31 cellular contexts compared by ENCODE assay signal in genomic region chr4:17285747-17286146, GRCh38.
"Had no signal": no experiment of that assay in that cellular context is flagged by ENCODE, and none has a peak within 500 bp of the region (broad histone marks: within the 10 kb centered on the region; RNA-seq: fewer than 3 reads in every experiment).

No MANE protein-coding gene starts in this region.

- H2AFZ ChIP-seq: parathyroid adenoma had no signal

- H3K9ac ChIP-seq: parathyroid adenoma had no signal

- H3K27me3 Mint-ChIP-seq: activated B cell treated with CpG ODN at 0.5 μM for 24 hours; activated naive CD8-positive, alpha-beta T cell; stimulated activated naive B cell treated with anti-CD40 and anti-IgM and Interleukin-4, amounts not matched to agents 10 μg/mL and 1 μg/mL and 100 μg/mL, for 72 hours had no signal

- H3K27ac ChIP-seq: adrenal gland, breast epithelium, coronary artery, esophagus squamous epithelium, parathyroid adenoma, thoracic aorta, upper lobe of left lung had no signal

- H3K4me1 ChIP-seq: adrenal gland, breast epithelium, parathyroid adenoma had no signal

- DNase-seq: activated B cell treated with CpG ODN at 0.5 μM for 24 hours; activated CD4-positive, alpha-beta T cell treated with anti-CD3 and anti-CD28 coated beads for 36 hours; activated CD4-positive, alpha-beta T cell treated with anti-CD3 and anti-CD28 coated beads, Interleukin-2, amount 50 U/mL, for 4 hours; activated CD8-positive, alpha-beta memory T cell treated with anti-CD3 and anti-CD28 coated beads for 24 hours; activated CD8-positive, alpha-beta memory T cell treated with anti-CD3 and anti-CD28 coated beads, Interleukin-2, amount 50 U/mL, for 4 hours; activated naive CD4-positive, alpha-beta T cell; activated T-cell treated with anti-CD3 and anti-CD28 coated beads, Interleukin-2, amount 50 U/mL, for 24 hours; adrenal gland; endodermal cell; esophagus squamous epithelium; heart right ventricle; islet precursor cell; left cardiac atrium; mesenchymal stem cell; mucosa of descending colon; nephron progenitor cell; nucleus accumbens; stimulated activated CD4-positive, alpha-beta T cell treated with anti-CD3 and anti-CD28 coated beads, Interleukin-15, amount 100 ng/mL, for 24 hours; stimulated activated CD4-positive, alpha-beta T cell treated with anti-CD3 and anti-CD28 coated beads, Interleukin-2, amount 100 ng/mL, for 48 hours; stimulated activated CD8-positive, alpha-beta memory T cell treated with anti-CD3 and anti-CD28 coated beads, Interleukin-4, amount 100 ng/mL, for 48 hours; stimulated activated naive B cell treated with anti-CD40 and anti-IgM and Interleukin-4, amounts not matched to agents 10 μg/mL and 1 μg/mL and 100 μg/mL, for 72 hours; T-helper 9 cell; upper lobe of left lung had no signal

- H3K27me3 ChIP-seq: adrenal gland, breast epithelium, esophagus squamous epithelium, heart right ventricle, upper lobe of left lung had no signal

- H3K36me3 ChIP-seq: adrenal gland, breast epithelium, esophagus squamous epithelium, heart right ventricle, thoracic aorta, upper lobe of left lung had no signal

- ATAC-seq: activated CD4-positive, alpha-beta T cell treated with anti-CD3 and anti-CD28 coated beads for 36 hours; activated T-helper 17 cell treated with anti-CD3 and anti-CD28 coated beads, Interleukin-2, amount 50 U/mL, for 72 hours; left cardiac atrium; mucosa of descending colon; sciatic nerve; stimulated activated naive B cell treated with anti-CD40 and anti-IgM and Interleukin-4, amounts not matched to agents 10 μg/mL and 1 μg/mL and 100 μg/mL, for 72 hours had no signal

- H3K27ac Mint-ChIP-seq: activated B cell treated with CpG ODN at 0.5 μM for 24 hours; activated CD4-positive, alpha-beta T cell treated with anti-CD3 and anti-CD28 coated beads for 36 hours; activated naive CD8-positive, alpha-beta T cell; activated T-cell treated with anti-CD3 and anti-CD28 coated beads, Interleukin-2, amount 50 U/mL, for 24 hours; activated T-helper 17 cell treated with anti-CD3 and anti-CD28 coated beads, Interleukin-2, amount 50 U/mL, for 72 hours; endodermal cell; nephron progenitor cell; stimulated activated naive B cell treated with anti-CD40 and anti-IgM and Interleukin-4, amounts not matched to agents 10 μg/mL and 1 μg/mL and 100 μg/mL, for 72 hours had no signal

- H3K9me3 Mint-ChIP-seq: activated B cell treated with CpG ODN at 0.5 μM for 24 hours; activated T-cell treated with anti-CD3 and anti-CD28 coated beads, Interleukin-2, amount 50 U/mL, for 24 hours; activated T-helper 17 cell treated with anti-CD3 and anti-CD28 coated beads, Interleukin-2, amount 50 U/mL, for 72 hours; endodermal cell had no signal

- H3K4me3 Mint-ChIP-seq: activated B cell treated with CpG ODN at 0.5 μM for 24 hours; activated CD4-positive, alpha-beta T cell treated with anti-CD3 and anti-CD28 coated beads for 36 hours; activated naive CD8-positive, alpha-beta T cell; activated T-cell treated with anti-CD3 and anti-CD28 coated beads, Interleukin-2, amount 50 U/mL, for 24 hours; activated T-helper 17 cell treated with anti-CD3 and anti-CD28 coated beads, Interleukin-2, amount 50 U/mL, for 72 hours; endodermal cell; nephron progenitor cell; stimulated activated naive B cell treated with anti-CD40 and anti-IgM and Interleukin-4, amounts not matched to agents 10 μg/mL and 1 μg/mL and 100 μg/mL, for 72 hours had no signal

- H3K4me3 ChIP-seq: adrenal gland, breast epithelium, coronary artery, esophagus squamous epithelium, heart right ventricle, mucosa of descending colon, smooth muscle cell, thoracic aorta, upper lobe of left lung had no signal

- H3K79me2 ChIP-seq: parathyroid adenoma had no signal

- H3K36me3 Mint-ChIP-seq: activated naive CD8-positive, alpha-beta T cell; stimulated activated naive B cell treated with anti-CD40 and anti-IgM and Interleukin-4, amounts not matched to agents 10 μg/mL and 1 μg/mL and 100 μg/mL, for 72 hours had no signal

- H3K9me3 ChIP-seq: adrenal gland, breast epithelium, esophagus squamous epithelium, heart right ventricle, mucosa of descending colon, thoracic aorta, upper lobe of left lung had no signal

- H3K4me2 ChIP-seq: smooth muscle cell had no signal

- H3K4me1 Mint-ChIP-seq: activated B cell treated with CpG ODN at 0.5 μM for 24 hours; activated CD4-positive, alpha-beta T cell treated with anti-CD3 and anti-CD28 coated beads for 36 hours; activated T-helper 17 cell treated with anti-CD3 and anti-CD28 coated beads, Interleukin-2, amount 50 U/mL, for 72 hours; stimulated activated naive B cell treated with anti-CD40 and anti-IgM and Interleukin-4, amounts not matched to agents 10 μg/mL and 1 μg/mL and 100 μg/mL, for 72 hours had no signal
